Comparison of ENCODE assay signal across 21 cellular contexts in genomic region chr2:239496700-239497099, GRCh38.
DNase-seq lines count a peak whose midpoint lies in the region; ATAC-seq and TF ChIP-seq lines count a peak whose summit lies in the region.
"Had no signal": no experiment of that assay in that cellular context is flagged by ENCODE, and none has a peak within 500 bp of the region (broad histone marks: within the 10 kb centered on the region; RNA-seq: fewer than 3 reads in every experiment).

No MANE protein-coding gene starts in this region.

- H3K56ac ChIP-seq in mesendoderm (ENCODE audit: low read length), result no peak overlapping the region

- peak; percentile 52 to 63 for ATAC-seq in activated T-cell treated with anti-CD3 and anti-CD28 coated beads, Interleukin-2, amount 50 U/mL, for 4 hours
- ATAC-seq: naive thymus-derived CD4-positive, alpha-beta T cell; T-helper 17 cell had no signal

- H2AK5ac ChIP-seq in mesendoderm (ENCODE audit: low read length), result no peak overlapping the region

- H3K27me3 Mint-ChIP-seq in activated T-cell treated with anti-CD3 and anti-CD28 coated beads, Interleukin-2, amount 50 U/mL, for 4 hours (ENCODE audit: low read depth), result no peaks in the 10 kb centered on the region

- no peak overlapping the region for H3K4ac ChIP-seq in mesendoderm (ENCODE audit: low read depth, low read length)

- H2BK120ac ChIP-seq in mesendoderm (ENCODE audit: low read depth, low read length), result no peak overlapping the region

- no peaks in the 10 kb centered on the region for H3K36me3 ChIP-seq in mesendoderm (ENCODE audit: control insufficient read depth, insufficient read depth, low read length)
- H3K36me3 ChIP-seq: ascending aorta, uterus had no signal

- no peak overlapping the region for H2BK5ac ChIP-seq in mesendoderm (ENCODE audit: low read length)

- no peak overlapping the region for H2BK15ac ChIP-seq in mesendoderm (replicated peaks; ENCODE audit: low read depth)

- DNase-seq in activated T-cell treated with anti-CD3 and anti-CD28 coated beads, Interleukin-2, amount 50 U/mL, for 4 hours, result no peak
- DNase-seq in activated T-cell treated with anti-CD3 and anti-CD28 coated beads for 4 hours, result no peak
- no peak for DNase-seq in HEK293T (ENCODE audit: extremely low spot score)
- peak; percentile 49 for DNase-seq in SW480 (ENCODE audit: low spot score)
- peak; percentile 16 for DNase-seq in mesendoderm
- no peak for DNase-seq in cerebellum (ENCODE audit: low spot score)
- no peak for DNase-seq in GM19240 (ENCODE audit: insufficient read length, low spot score)
- DNase-seq in DMS 273 treated with DMSO at 0.1 percent for 48 hours (lab: John Stamatoyannopoulos, UW), result no peak
- DNase-seq: activated CD8-positive, alpha-beta memory T cell treated with anti-CD3 and anti-CD28 coated beads, Interleukin-2, amount 10 ng/mL, durations not matched to agents 7 days and 5 days; activated naive CD4-positive, alpha-beta T cell; CD4-positive, alpha-beta memory T cell; H9; islet precursor cell; naive thymus-derived CD4-positive, alpha-beta T cell; NCI-H146; SIG-M5; T-helper 17 cell; uterus had no signal

- no peaks in the 10 kb centered on the region for H3K4me1 ChIP-seq in mesendoderm (ENCODE audit: control insufficient read depth, low read depth, low read length)
- H3K4me1 ChIP-seq: uterus had no signal

- H3K4me3 Mint-ChIP-seq in activated T-cell treated with anti-CD3 and anti-CD28 coated beads, Interleukin-2, amount 50 U/mL, for 4 hours, result no peak overlapping the region
- H3K4me3 Mint-ChIP-seq: activated CD8-positive, alpha-beta memory T cell treated with anti-CD3 and anti-CD28 coated beads, Interleukin-2, amount 10 ng/mL, durations not matched to agents 7 days and 5 days; CD4-positive, alpha-beta memory T cell; H9; naive thymus-derived CD4-positive, alpha-beta T cell; T-helper 17 cell had no signal

- no peaks in the 10 kb centered on the region for H3K4me1 Mint-ChIP-seq in activated T-cell treated with anti-CD3 and anti-CD28 coated beads, Interleukin-2, amount 50 U/mL, for 4 hours (ENCODE audit: low read depth)
- H3K4me1 Mint-ChIP-seq: activated CD8-positive, alpha-beta memory T cell treated with anti-CD3 and anti-CD28 coated beads, Interleukin-2, amount 10 ng/mL, durations not matched to agents 7 days and 5 days; CD4-positive, alpha-beta memory T cell had no signal

- H3K18ac ChIP-seq in mesendoderm (ENCODE audit: low read length), result no peak overlapping the region

- H3K27ac ChIP-seq in mesendoderm (ENCODE audit: low read depth, low read length), result no peak overlapping the region
- H3K27ac ChIP-seq: ascending aorta, hepatocyte, uterus, VCaP had no signal

- no peaks in the 10 kb centered on the region for H3K27me3 ChIP-seq in mesendoderm (ENCODE audit: insufficient read depth, low read length, poor library complexity)
- H3K27me3 ChIP-seq: ascending aorta, hepatocyte, uterus had no signal

- H3K4me3 ChIP-seq in mesendoderm (ENCODE audit: low read length), result no peak overlapping the region
- H3K4me3 ChIP-seq: ascending aorta, hepatocyte, uterus had no signal

- no CpG with 5 or more reads among the region's 2 CpGs for WGBS in mesendoderm (ENCODE audit: extremely low coverage, insufficient coverage, low lambda C conversion rate)

- H3K4me2 ChIP-seq in mesendoderm (ENCODE audit: low read length), result no peak overlapping the region
- H3K4me2 ChIP-seq: hepatocyte had no signal

- no peak overlapping the region for H3K23ac ChIP-seq in mesendoderm (ENCODE audit: low read length)

- H3K79me2 ChIP-seq in mesendoderm (ENCODE audit: control insufficient read depth, insufficient read depth, low read length), result no peaks in the 10 kb centered on the region
- H3K79me2 ChIP-seq: hepatocyte had no signal

- H3K9me3 Mint-ChIP-seq in activated T-cell treated with anti-CD3 and anti-CD28 coated beads, Interleukin-2, amount 50 U/mL, for 4 hours, result no peaks in the 10 kb centered on the region

- no peak overlapping the region for H4K8ac ChIP-seq in mesendoderm (ENCODE audit: low read depth, low read length)

- no peaks in the 10 kb centered on the region for H3K79me1 ChIP-seq in mesendoderm (ENCODE audit: low read length)

- H4K5ac ChIP-seq in mesendoderm (ENCODE audit: low read length), result no peak overlapping the region

- POLR2A ChIA-PET in HEK293T (lab: Yijun Ruan, JAX), result no interaction called here

- CTCF ChIA-PET in HEK293T (lab: Yijun Ruan, JAX), result no interaction called here

- H3K9ac ChIP-seq in mesendoderm (ENCODE audit: low read length), result no peak overlapping the region

- H3K36me3 Mint-ChIP-seq in activated T-cell treated with anti-CD3 and anti-CD28 coated beads, Interleukin-2, amount 50 U/mL, for 4 hours (ENCODE audit: insufficient read depth), result no peaks in the 10 kb centered on the region
- H3K36me3 Mint-ChIP-seq: activated CD8-positive, alpha-beta memory T cell treated with anti-CD3 and anti-CD28 coated beads, Interleukin-2, amount 10 ng/mL, durations not matched to agents 7 days and 5 days; CD4-positive, alpha-beta memory T cell; naive thymus-derived CD4-positive, alpha-beta T cell had no signal

TF ChIP-seq in HEK293T, 16 proteins besides CTCF, POLR2A, EP300 and RAD21:
- TF ChIP-seq, protein P1, sequence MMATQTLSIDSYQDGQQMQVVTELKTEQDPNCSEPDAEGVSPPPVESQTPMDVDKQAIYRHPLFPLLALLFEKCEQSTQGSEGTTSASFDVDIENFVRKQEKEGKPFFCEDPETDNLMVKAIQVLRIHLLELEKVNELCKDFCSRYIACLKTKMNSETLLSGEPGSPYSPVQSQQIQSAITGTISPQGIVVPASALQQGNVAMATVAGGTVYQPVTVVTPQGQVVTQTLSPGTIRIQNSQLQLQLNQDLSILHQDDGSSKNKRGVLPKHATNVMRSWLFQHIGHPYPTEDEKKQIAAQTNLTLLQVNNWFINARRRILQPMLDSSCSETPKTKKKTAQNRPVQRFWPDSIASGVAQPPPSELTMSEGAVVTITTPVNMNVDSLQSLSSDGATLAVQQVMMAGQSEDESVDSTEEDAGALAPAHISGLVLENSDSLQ (IDR thresholded peaks at IDR 0.05), result peak; percentile 67
- TF ChIP-seq SUZ12 (IDR thresholded peaks at IDR 0.05), result no peak
TF ChIP-seq in HEK293T: peak in this region for 1.

Comparison
In these comparisons a context has a peak if more than half of its experiments do, and no peak if none do; other contexts are left out.
1. DNase-seq: peak in SW480 (single experiment) and mesendoderm (single experiment); none in activated T-cell treated with anti-CD3 and anti-CD28 coated beads, Interleukin-2, amount 50 U/mL, for 4 hours (single experiment), activated T-cell treated with anti-CD3 and anti-CD28 coated beads for 4 hours (single experiment), HEK293T (single experiment), cerebellum (single experiment), GM19240 (single experiment) and DMS 273 treated with DMSO at 0.1 percent for 48 hours (single experiment).